8 cellular contexts compared by ENCODE assay signal in the genomic region with DNA sequence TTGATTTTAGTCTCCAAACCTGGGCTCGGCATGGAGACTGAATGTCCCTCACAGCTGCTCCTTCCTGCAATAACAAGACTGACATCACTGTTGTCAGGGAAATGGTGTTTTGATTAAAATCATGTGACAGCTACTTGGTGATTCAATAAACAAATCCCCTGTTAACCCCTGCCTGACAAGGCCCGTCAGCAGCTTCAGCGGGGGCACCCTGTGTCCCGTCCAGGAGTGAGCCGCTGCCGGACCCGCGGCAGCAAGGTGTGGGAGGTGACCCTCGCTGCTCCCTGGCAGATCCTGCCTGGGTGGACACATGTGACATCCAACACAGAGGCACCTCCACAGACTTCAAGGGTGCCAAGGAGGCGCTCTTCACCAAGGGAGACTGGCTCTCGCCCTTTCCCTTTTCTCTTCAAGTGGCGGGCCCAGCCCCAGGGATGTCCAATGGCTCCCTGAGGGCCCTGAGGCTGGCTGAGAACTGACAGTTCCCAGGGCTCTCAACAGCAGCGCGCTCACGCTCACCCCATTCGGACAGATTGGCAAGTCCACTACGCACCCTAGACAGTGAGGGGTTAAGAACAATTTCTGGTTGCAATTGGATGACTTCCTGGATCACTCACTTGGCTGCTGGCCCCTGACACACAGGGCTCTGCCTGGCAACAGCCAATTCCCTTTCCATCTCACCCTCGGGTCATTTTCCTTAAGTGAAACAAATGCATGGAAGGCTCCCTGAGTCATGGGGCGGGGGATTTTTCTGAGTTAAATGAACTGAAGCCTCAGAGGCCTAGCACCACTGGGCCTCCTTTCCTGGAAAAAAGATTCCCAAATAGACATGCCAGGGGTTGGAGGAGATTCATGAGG. TPM values are rescaled to one million over a fixed set of nuclear protein-coding genes. Genes with fewer than 3 reads are reported as not detected.
DNase-seq lines count a peak whose midpoint lies in the region; TF ChIP-seq lines count a peak whose summit lies in the region.

No MANE protein-coding gene starts in this region.

- no peaks in the 10 kb centered on the region for H3K36me3 ChIP-seq in colonic mucosa
- H3K36me3 ChIP-seq in liver (ENCODE audit: control insufficient read depth in 4 of 4, insufficient read depth in 3 of 4, low read depth in 1 of 4, low read length in 3 of 4): peaks cover 0 to 3% (median under 1%) of the 10 kb centered on the region in 4 donors
- H3K36me3 ChIP-seq in subcutaneous abdominal adipose tissue (ENCODE audit: control insufficient read depth in 5 of 5, insufficient read depth in 5 of 5, low read length in 5 of 5): peaks cover under 1 to 25% (median 10%) of the 10 kb centered on the region in 5 donors

- WGBS in liver: 26% methylated on average over 19 of the region's 19 CpGs

- H3K9ac ChIP-seq in colonic mucosa (ENCODE audit: low read depth in 2 of 2, low read length in 2 of 2) (peak overlapping the region; percentile 35 to 58), liver (ENCODE audit: low read depth in 1 of 2, low read length in 2 of 2) (peak overlapping the region; percentile 76 to 78), subcutaneous abdominal adipose tissue (ENCODE audit: low read length in 5 of 5) (peak overlapping the region; percentile 82 to 97 (median 92))

- H3K4me3 ChIP-seq in colonic mucosa (peak overlapping the region; percentile 12), liver (ENCODE audit: low read depth in 1 of 3, low read length in 3 of 3) (peak overlapping the region; percentile 5 to 30 (median 12)), subcutaneous abdominal adipose tissue (ENCODE audit: low read depth in 1 of 5, low read length in 5 of 5) (peak overlapping the region; percentile 52 to 72 (median 71))

- H3K27ac ChIP-seq in colonic mucosa (peak overlapping the region; percentile 90), liver (ENCODE audit: low read depth in 1 of 2, low read length in 2 of 2) (peak overlapping the region; percentile 97 to 98), subcutaneous abdominal adipose tissue (ENCODE audit: low read depth, low read length) (peak overlapping the region; percentile 100)

- no peaks in the 10 kb centered on the region for H3K4me1 ChIP-seq in colonic mucosa
- peaks cover 19 to 83% (median 53%) of the 10 kb centered on the region in 4 donors for H3K4me1 ChIP-seq in liver (ENCODE audit: control insufficient read depth in 4 of 4, insufficient read depth in 4 of 4, low read length in 3 of 4)
- H3K4me1 ChIP-seq in subcutaneous abdominal adipose tissue (ENCODE audit: control insufficient read depth in 5 of 5, insufficient read depth in 5 of 5, low read length in 5 of 5): peaks cover 53 to 87% (median 82%) of the 10 kb centered on the region in 5 donors

- H3K27me3 ChIP-seq in colonic mucosa: no peaks in the 10 kb centered on the region
- no peaks in the 10 kb centered on the region for H3K27me3 ChIP-seq in liver (ENCODE audit: control insufficient read depth in 4 of 4, insufficient read depth in 4 of 4, low read length in 3 of 4)
- H3K27me3 ChIP-seq in subcutaneous abdominal adipose tissue (ENCODE audit: control insufficient read depth in 5 of 5, insufficient read depth in 4 of 5, low read length in 5 of 5): no peaks in the 10 kb centered on the region

- H3K9me3 ChIP-seq in colonic mucosa (no peaks in the 10 kb centered on the region), liver (ENCODE audit: control insufficient read depth in 4 of 4, low read length in 3 of 4) (no peaks in the 10 kb centered on the region), subcutaneous abdominal adipose tissue (ENCODE audit: control insufficient read depth in 5 of 5, low read length in 5 of 5) (no peaks in the 10 kb centered on the region)

- intact Hi-C loops in colonic mucosa (cut with DNase I): no loop called here

- peak; percentile 35 for DNase-seq in GOT3 (lab: John Stamatoyannopoulos, UW)
- peak; percentile 89 to 94 for DNase-seq in NCI-H526 (lab: John Stamatoyannopoulos, UW)
- peak; percentile 57 for DNase-seq in colonic mucosa
- no peak for DNase-seq in NK-92 (lab: John Stamatoyannopoulos, UW; ENCODE audit: unreplicated experiment)
- DNase-seq in activated gamma-delta T cell (lab: John Stamatoyannopoulos, UW): no peak
- DNase-seq in D341Med (ENCODE audit: low spot score): no peak

- TF ChIP-seq CTCF in colonic mucosa (IDR thresholded peaks at IDR 0.05) (no peak), liver (IDR thresholded peaks at IDR 0.05; ENCODE audit: low read depth, low read length, missing input control) (no peak)

- TF ChIP-seq RAD21 in liver (IDR thresholded peaks at IDR 0.05): peak in 1 of 2 donors; percentile 51

TF ChIP-seq in liver, 16 proteins besides CTCF, POLR2A, EP300 and RAD21:
- TF ChIP-seq RXRA (IDR thresholded peaks at IDR 0.05): peak; percentile 58 to 71
- TF ChIP-seq YY1 (IDR thresholded peaks at IDR 0.05): peak; percentile 66
- TF ChIP-seq, protein P1, sequence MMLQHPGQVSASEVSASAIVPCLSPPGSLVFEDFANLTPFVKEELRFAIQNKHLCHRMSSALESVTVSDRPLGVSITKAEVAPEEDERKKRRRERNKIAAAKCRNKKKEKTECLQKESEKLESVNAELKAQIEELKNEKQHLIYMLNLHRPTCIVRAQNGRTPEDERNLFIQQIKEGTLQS (IDR thresholded peaks at IDR 0.05): peak; percentile 32
- no peak for TF ChIP-seq HNF4G (IDR thresholded peaks at IDR 0.05)
- peak; percentile 61 for TF ChIP-seq NR2F2 (IDR thresholded peaks at IDR 0.05)
- TF ChIP-seq EGR1 (IDR thresholded peaks at IDR 0.05; ENCODE audit: low read depth in 2 of 2): peak in 1 of 2 donors; percentile 15
- no peak for TF ChIP-seq GABPA (IDR thresholded peaks at IDR 0.05 in 1 of 2, conservative IDR thresholded peaks at IDR 0.05 in 1 of 2)
- TF ChIP-seq, protein P2, sequence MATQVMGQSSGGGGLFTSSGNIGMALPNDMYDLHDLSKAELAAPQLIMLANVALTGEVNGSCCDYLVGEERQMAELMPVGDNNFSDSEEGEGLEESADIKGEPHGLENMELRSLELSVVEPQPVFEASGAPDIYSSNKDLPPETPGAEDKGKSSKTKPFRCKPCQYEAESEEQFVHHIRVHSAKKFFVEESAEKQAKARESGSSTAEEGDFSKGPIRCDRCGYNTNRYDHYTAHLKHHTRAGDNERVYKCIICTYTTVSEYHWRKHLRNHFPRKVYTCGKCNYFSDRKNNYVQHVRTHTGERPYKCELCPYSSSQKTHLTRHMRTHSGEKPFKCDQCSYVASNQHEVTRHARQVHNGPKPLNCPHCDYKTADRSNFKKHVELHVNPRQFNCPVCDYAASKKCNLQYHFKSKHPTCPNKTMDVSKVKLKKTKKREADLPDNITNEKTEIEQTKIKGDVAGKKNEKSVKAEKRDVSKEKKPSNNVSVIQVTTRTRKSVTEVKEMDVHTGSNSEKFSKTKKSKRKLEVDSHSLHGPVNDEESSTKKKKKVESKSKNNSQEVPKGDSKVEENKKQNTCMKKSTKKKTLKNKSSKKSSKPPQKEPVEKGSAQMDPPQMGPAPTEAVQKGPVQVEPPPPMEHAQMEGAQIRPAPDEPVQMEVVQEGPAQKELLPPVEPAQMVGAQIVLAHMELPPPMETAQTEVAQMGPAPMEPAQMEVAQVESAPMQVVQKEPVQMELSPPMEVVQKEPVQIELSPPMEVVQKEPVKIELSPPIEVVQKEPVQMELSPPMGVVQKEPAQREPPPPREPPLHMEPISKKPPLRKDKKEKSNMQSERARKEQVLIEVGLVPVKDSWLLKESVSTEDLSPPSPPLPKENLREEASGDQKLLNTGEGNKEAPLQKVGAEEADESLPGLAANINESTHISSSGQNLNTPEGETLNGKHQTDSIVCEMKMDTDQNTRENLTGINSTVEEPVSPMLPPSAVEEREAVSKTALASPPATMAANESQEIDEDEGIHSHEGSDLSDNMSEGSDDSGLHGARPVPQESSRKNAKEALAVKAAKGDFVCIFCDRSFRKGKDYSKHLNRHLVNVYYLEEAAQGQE (IDR thresholded peaks at IDR 0.05): peak; percentile 76
- TF ChIP-seq JUND (IDR thresholded peaks at IDR 0.05): peak; percentile 54 to 65
- TF ChIP-seq, protein P3, sequence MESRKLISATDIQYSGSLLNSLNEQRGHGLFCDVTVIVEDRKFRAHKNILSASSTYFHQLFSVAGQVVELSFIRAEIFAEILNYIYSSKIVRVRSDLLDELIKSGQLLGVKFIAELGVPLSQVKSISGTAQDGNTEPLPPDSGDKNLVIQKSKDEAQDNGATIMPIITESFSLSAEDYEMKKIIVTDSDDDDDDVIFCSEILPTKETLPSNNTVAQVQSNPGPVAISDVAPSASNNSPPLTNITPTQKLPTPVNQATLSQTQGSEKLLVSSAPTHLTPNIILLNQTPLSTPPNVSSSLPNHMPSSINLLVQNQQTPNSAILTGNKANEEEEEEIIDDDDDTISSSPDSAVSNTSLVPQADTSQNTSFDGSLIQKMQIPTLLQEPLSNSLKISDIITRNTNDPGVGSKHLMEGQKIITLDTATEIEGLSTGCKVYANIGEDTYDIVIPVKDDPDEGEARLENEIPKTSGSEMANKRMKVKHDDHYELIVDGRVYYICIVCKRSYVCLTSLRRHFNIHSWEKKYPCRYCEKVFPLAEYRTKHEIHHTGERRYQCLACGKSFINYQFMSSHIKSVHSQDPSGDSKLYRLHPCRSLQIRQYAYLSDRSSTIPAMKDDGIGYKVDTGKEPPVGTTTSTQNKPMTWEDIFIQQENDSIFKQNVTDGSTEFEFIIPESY (IDR thresholded peaks at IDR 0.05): peak; percentile 47
- TF ChIP-seq, protein P4, sequence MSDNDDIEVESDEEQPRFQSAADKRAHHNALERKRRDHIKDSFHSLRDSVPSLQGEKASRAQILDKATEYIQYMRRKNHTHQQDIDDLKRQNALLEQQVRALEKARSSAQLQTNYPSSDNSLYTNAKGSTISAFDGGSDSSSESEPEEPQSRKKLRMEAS (IDR thresholded peaks at IDR 0.05): peak; percentile 45
- peak; percentile 48 for TF ChIP-seq SP1 (IDR thresholded peaks at IDR 0.05)
- TF ChIP-seq FOXA1 (IDR thresholded peaks at IDR 0.05): no peak
- TF ChIP-seq HNF4A (conservative IDR thresholded peaks at IDR 0.05): peak; percentile 24 to 46
- no peak for TF ChIP-seq TAF1 (conservative IDR thresholded peaks at IDR 0.05)
- peak; percentile 2 for TF ChIP-seq FOXA2 (IDR thresholded peaks at IDR 0.05)
TF ChIP-seq in liver: peak in this region for 12.

RNA-seq across cellular contexts. Expression of a gene that starts 30.7 kb away (rescaled TPM):
- total RNA-seq in colonic mucosa (10 to 100 TPM; 45.9 to 57.0 TPM), liver (100 to 1,000 TPM in 1 of 2 donors, 10 to 100 TPM in 1; 50.1 to 316 TPM)
- 10 to 100 TPM; 33.2 to 55.0 TPM for polyA plus RNA-seq in liver

Comparison
In these comparisons a context has a peak if more than half of its experiments do, and no peak if none do; other contexts are left out.
1. DNase-seq: peak in GOT3 (single experiment), NCI-H526 (2 of 2) and colonic mucosa (single experiment); none in NK-92 (single experiment), activated gamma-delta T cell (single experiment) and D341Med (single experiment).
2. H3K4me3 ChIP-seq: peak in every context shown above with its lines; median percentile 71 in subcutaneous abdominal adipose tissue; 12 in colonic mucosa; 12 in liver.
3. Peak in every context shown above with its lines, with median percentiles within 50 percentile points of each other: H3K27ac ChIP-seq and H3K9ac ChIP-seq.